Comparison of ENCODE assay signal across 1 cellular context in the genomic region with DNA sequence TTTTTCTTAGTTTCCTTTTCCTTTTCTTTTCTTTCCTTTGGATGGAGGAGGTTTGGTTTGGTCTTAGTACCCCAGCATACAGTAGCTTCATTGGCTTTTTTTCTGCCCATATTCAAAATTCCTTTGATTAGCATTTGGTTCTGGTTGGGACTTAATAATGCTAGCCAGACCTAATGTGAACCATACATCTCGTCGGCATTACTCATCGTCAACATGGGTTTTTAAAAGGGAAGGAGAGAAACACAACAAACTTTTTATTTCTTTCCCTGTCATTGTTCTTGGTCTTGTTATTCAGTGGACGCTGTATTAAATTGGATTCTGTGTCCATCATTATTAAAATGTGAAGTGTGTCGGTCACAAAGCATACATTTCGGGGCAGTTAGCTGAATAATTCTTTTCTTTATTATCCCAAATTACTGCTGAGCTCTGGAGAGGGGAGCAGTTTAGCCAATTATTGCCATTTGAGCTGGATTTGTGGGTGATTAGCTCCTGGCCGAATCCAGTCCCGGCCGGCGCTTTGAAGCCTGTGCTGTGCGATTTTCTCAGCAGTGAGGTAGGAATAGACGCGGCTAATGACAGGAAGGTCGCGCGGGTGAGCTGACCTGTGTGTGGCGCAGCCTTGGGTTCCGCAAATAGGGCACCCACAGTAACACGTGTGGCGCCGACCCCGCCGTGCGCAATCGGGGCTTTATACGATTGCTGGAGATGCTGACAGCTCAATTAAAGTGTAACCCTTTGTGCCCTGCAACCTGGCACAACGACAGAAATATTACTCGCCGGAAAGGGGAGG.
TF ChIP-seq lines count a peak whose summit lies in the region.

No MANE protein-coding gene starts in this region.

TF ChIP-seq in HepG2, 621 proteins besides CTCF, POLR2A, EP300 and RAD21 (continued from another document):
- TF ChIP-seq, protein P1, sequence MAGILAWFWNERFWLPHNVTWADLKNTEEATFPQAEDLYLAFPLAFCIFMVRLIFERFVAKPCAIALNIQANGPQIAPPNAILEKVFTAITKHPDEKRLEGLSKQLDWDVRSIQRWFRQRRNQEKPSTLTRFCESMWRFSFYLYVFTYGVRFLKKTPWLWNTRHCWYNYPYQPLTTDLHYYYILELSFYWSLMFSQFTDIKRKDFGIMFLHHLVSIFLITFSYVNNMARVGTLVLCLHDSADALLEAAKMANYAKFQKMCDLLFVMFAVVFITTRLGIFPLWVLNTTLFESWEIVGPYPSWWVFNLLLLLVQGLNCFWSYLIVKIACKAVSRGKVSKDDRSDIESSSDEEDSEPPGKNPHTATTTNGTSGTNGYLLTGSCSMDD (CRISPR knock-in tag; IDR thresholded peaks at IDR 0.05) = no peak
- TF ChIP-seq ZSCAN29 (CRISPR knock-in tag; conservative IDR thresholded peaks at IDR 0.05) (no peak), ZNF367 (CRISPR knock-in tag; IDR thresholded peaks at IDR 0.05; ENCODE audit: borderline replicate concordance) (no peak), NR2C2 (CRISPR knock-in tag; IDR thresholded peaks at IDR 0.05; ENCODE audit: borderline replicate concordance) (no peak), EED (CRISPR knock-in tag; IDR thresholded peaks at IDR 0.05) (no peak), ZNF570 (CRISPR knock-in tag; IDR thresholded peaks at IDR 0.05; ENCODE audit: borderline replicate concordance) (no peak), NCOA5 (CRISPR knock-in tag; IDR thresholded peaks at IDR 0.05) (no peak), TCF7 (IDR thresholded peaks at IDR 0.05; ENCODE audit: low read depth) (no peak)
- TF ChIP-seq, protein P2, sequence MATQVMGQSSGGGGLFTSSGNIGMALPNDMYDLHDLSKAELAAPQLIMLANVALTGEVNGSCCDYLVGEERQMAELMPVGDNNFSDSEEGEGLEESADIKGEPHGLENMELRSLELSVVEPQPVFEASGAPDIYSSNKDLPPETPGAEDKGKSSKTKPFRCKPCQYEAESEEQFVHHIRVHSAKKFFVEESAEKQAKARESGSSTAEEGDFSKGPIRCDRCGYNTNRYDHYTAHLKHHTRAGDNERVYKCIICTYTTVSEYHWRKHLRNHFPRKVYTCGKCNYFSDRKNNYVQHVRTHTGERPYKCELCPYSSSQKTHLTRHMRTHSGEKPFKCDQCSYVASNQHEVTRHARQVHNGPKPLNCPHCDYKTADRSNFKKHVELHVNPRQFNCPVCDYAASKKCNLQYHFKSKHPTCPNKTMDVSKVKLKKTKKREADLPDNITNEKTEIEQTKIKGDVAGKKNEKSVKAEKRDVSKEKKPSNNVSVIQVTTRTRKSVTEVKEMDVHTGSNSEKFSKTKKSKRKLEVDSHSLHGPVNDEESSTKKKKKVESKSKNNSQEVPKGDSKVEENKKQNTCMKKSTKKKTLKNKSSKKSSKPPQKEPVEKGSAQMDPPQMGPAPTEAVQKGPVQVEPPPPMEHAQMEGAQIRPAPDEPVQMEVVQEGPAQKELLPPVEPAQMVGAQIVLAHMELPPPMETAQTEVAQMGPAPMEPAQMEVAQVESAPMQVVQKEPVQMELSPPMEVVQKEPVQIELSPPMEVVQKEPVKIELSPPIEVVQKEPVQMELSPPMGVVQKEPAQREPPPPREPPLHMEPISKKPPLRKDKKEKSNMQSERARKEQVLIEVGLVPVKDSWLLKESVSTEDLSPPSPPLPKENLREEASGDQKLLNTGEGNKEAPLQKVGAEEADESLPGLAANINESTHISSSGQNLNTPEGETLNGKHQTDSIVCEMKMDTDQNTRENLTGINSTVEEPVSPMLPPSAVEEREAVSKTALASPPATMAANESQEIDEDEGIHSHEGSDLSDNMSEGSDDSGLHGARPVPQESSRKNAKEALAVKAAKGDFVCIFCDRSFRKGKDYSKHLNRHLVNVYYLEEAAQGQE (IDR thresholded peaks at IDR 0.05; ENCODE audit: borderline replicate concordance in 1 of 2, low read depth in 1 of 2, low read length in 2 of 2) = no peak
- TF ChIP-seq, protein P3, sequence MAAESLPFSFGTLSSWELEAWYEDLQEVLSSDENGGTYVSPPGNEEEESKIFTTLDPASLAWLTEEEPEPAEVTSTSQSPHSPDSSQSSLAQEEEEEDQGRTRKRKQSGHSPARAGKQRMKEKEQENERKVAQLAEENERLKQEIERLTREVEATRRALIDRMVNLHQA (CRISPR knock-in tag; IDR thresholded peaks at IDR 0.05) = no peak
TF ChIP-seq in HepG2: peak in this region for 0.
